Comparison of ENCODE assay signal across 2 cellular contexts in genomic region chr5:159785639-159786038, GRCh38.
TF ChIP-seq lines count a peak whose summit lies in the region.

No MANE protein-coding gene starts in this region.

TF ChIP-seq in SK-N-SH, 30 proteins besides CTCF, POLR2A, EP300 and RAD21 (continued from another document):
- TF ChIP-seq ZBTB33 (IDR thresholded peaks at IDR 0.05; ENCODE audit: borderline replicate concordance, low read depth) (no peak), NFIC (IDR thresholded peaks at IDR 0.05; ENCODE audit: borderline replicate concordance) (no peak), MXI1 (IDR thresholded peaks at IDR 0.05; ENCODE audit: low read depth, low read length) (no peak)
TF ChIP-seq in SK-N-SH: peak in this region for 0.

TF ChIP-seq in SK-N-SH treated with all-trans-retinoic acid at 6 μM for 48 hours, 23 proteins besides CTCF, POLR2A, EP300 and RAD21 (continued from another document):
- TF ChIP-seq, protein P1, sequence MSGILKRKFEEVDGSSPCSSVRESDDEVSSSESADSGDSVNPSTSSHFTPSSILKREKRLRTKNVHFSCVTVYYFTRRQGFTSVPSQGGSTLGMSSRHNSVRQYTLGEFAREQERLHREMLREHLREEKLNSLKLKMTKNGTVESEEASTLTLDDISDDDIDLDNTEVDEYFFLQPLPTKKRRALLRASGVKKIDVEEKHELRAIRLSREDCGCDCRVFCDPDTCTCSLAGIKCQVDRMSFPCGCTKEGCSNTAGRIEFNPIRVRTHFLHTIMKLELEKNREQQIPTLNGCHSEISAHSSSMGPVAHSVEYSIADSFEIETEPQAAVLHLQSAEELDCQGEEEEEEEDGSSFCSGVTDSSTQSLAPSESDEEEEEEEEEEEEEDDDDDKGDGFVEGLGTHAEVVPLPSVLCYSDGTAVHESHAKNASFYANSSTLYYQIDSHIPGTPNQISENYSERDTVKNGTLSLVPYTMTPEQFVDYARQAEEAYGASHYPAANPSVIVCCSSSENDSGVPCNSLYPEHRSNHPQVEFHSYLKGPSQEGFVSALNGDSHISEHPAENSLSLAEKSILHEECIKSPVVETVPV (CRISPR knock-in tag; IDR thresholded peaks at IDR 0.05) = no peak
- TF ChIP-seq CREB5 (CRISPR knock-in tag; IDR thresholded peaks at IDR 0.05; ENCODE audit: low read depth) (no peak), GLIS3 (CRISPR knock-in tag; IDR thresholded peaks at IDR 0.05) (no peak), ZFP3 (CRISPR knock-in tag; IDR thresholded peaks at IDR 0.05) (no peak), SNAI2 (CRISPR knock-in tag; IDR thresholded peaks at IDR 0.05) (no peak), ZNF8 (CRISPR knock-in tag; IDR thresholded peaks at IDR 0.05) (no peak), BACH2 (CRISPR knock-in tag; IDR thresholded peaks at IDR 0.05; ENCODE audit: borderline replicate concordance) (no peak), RARB (CRISPR knock-in tag; IDR thresholded peaks at IDR 0.05) (no peak), ZC3H10 (CRISPR knock-in tag; IDR thresholded peaks at IDR 0.05) (no peak)
- TF ChIP-seq, protein P2, sequence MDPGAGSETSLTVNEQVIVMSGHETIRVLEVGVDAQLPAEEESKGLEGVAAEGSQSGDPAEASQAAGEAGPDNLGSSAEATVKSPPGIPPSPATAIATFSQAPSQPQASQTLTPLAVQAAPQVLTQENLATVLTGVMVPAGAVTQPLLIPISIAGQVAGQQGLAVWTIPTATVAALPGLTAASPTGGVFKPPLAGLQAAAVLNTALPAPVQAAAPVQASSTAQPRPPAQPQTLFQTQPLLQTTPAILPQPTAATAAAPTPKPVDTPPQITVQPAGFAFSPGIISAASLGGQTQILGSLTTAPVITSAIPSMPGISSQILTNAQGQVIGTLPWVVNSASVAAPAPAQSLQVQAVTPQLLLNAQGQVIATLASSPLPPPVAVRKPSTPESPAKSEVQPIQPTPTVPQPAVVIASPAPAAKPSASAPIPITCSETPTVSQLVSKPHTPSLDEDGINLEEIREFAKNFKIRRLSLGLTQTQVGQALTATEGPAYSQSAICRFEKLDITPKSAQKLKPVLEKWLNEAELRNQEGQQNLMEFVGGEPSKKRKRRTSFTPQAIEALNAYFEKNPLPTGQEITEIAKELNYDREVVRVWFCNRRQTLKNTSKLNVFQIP (CRISPR knock-in tag; IDR thresholded peaks at IDR 0.05; ENCODE audit: borderline replicate concordance, low read depth) = no peak
- TF ChIP-seq, protein P3, sequence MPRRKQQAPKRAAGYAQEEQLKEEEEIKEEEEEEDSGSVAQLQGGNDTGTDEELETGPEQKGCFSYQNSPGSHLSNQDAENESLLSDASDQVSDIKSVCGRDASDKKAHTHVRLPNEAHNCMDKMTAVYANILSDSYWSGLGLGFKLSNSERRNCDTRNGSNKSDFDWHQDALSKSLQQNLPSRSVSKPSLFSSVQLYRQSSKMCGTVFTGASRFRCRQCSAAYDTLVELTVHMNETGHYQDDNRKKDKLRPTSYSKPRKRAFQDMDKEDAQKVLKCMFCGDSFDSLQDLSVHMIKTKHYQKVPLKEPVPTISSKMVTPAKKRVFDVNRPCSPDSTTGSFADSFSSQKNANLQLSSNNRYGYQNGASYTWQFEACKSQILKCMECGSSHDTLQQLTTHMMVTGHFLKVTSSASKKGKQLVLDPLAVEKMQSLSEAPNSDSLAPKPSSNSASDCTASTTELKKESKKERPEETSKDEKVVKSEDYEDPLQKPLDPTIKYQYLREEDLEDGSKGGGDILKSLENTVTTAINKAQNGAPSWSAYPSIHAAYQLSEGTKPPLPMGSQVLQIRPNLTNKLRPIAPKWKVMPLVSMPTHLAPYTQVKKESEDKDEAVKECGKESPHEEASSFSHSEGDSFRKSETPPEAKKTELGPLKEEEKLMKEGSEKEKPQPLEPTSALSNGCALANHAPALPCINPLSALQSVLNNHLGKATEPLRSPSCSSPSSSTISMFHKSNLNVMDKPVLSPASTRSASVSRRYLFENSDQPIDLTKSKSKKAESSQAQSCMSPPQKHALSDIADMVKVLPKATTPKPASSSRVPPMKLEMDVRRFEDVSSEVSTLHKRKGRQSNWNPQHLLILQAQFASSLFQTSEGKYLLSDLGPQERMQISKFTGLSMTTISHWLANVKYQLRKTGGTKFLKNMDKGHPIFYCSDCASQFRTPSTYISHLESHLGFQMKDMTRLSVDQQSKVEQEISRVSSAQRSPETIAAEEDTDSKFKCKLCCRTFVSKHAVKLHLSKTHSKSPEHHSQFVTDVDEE (CRISPR knock-in tag; IDR thresholded peaks at IDR 0.05) = no peak
